ENCODE assay signal across 19 cellular contexts in the genomic region with DNA sequence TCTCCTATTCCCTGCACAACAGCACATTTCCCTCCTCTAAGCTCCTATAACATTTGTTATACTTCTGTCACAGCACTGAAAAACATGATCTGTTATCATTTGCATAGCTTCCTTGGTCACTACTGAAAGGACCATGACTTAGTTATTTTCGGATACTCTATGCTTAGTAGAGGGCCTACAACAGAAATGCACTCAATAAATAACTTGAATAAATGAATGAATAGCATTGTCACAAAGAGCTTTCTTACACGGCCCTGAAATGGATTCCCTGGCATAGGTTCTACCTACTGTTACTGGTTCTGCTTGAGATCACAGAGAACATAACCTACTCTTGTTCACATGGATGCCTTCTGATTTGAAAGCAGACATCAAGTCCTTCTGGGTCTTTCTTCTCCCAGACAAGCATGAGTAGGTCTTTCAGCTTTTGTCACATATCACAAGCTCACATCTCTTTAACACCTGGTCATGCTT. TPM values are rescaled to one million over a fixed set of nuclear protein-coding genes. Genes with fewer than 3 reads are reported as not detected.
DNase-seq lines count a peak whose midpoint lies in the region; ATAC-seq and TF ChIP-seq lines count a peak whose summit lies in the region.
"Had no signal": no experiment of that assay in that cellular context is flagged by ENCODE, and none has a peak within 500 bp of the region (broad histone marks: within the 10 kb centered on the region; RNA-seq: fewer than 3 reads in every experiment).

No MANE protein-coding gene starts in this region.

- ATAC-seq in GM18870 (IDR thresholded peaks at IDR 0.05; ENCODE audit: unreplicated experiment) (peak; percentile 61), GM21619 (IDR thresholded peaks at IDR 0.05; ENCODE audit: unreplicated experiment) (peak; percentile 78), HG03103 (IDR thresholded peaks at IDR 0.05; ENCODE audit: low read depth, unreplicated experiment) (peak; percentile 49), sciatic nerve (no peak)
- ATAC-seq: activated T-cell treated with anti-CD3 and anti-CD28 coated beads, Interleukin-2, amount 50 U/mL, for 4 hours; body of pancreas; heart right ventricle; lower lobe of right lung had no signal

- no peak for TF ChIP-seq CTCF in hepatocyte (IDR thresholded peaks at IDR 0.05; ENCODE audit: poor library complexity)

- no peaks in the 10 kb centered on the region for H3K36me3 ChIP-seq in hepatocyte (replicated peaks; ENCODE audit: insufficient read depth, low read depth)
- H3K36me3 ChIP-seq: heart right ventricle, lower lobe of right lung had no signal

- intact Hi-C loops in sciatic nerve (cut with DNase I), result no loop called here

- no peak overlapping the region for H3K4me2 ChIP-seq in hepatocyte

- H3K27ac ChIP-seq in hepatocyte, result no peak overlapping the region
- H3K27ac ChIP-seq: body of pancreas, heart right ventricle, lower lobe of right lung, VCaP had no signal

- H3K9me3 ChIP-seq in hepatocyte (ENCODE audit: low read depth), result no peaks in the 10 kb centered on the region
- H3K9me3 ChIP-seq: body of pancreas, heart right ventricle, lower lobe of right lung had no signal

- no peak overlapping the region for H3K4me3 ChIP-seq in hepatocyte
- H3K4me3 ChIP-seq: body of pancreas, heart right ventricle, lower lobe of right lung had no signal

- WGBS in hepatocyte (ENCODE audit: low lambda C conversion rate, missing lambda C conversion rate), result 90% methylated on average over 2 of the region's 2 CpGs

- H3K27me3 ChIP-seq in hepatocyte, result no peaks in the 10 kb centered on the region
- H3K27me3 ChIP-seq: body of pancreas, heart right ventricle had no signal

- peaks cover 78% of the 10 kb centered on the region for H3K79me2 ChIP-seq in hepatocyte

- no peaks in the 10 kb centered on the region for H3K9me2 ChIP-seq in hepatocyte (replicated peaks; ENCODE audit: insufficient read depth)

- peak; percentile 66 for DNase-seq in germinal center (ENCODE audit: low spot score)
- DNase-seq in UCSD-AML1 (lab: John Stamatoyannopoulos, UW; ENCODE audit: unreplicated experiment), result no peak
- DNase-seq in sciatic nerve (ENCODE audit: low spot score), result no peak
- no peak for DNase-seq in hepatocyte (ENCODE audit: low spot score)
- no peak for DNase-seq in activated CD4-positive, CD25-positive, alpha-beta regulatory T cell treated with anti-CD3 and anti-CD28 coated beads, Interleukin-2, amount 50 U/mL, for 72 hours
- DNase-seq: activated T-cell treated with anti-CD3 and anti-CD28 coated beads, Interleukin-2, amount 50 U/mL, for 4 hours; body of pancreas; CD4-positive, alpha-beta memory T cell; endodermal cell; heart right ventricle; lower lobe of right lung; NCI-H446; SHP77; stimulated activated CD4-positive, alpha-beta T cell treated with anti-CD3 and anti-CD28 coated beads, Interleukin-1b, Interleukin-23, amount 100 ng/mL, for 48 hours; stimulated activated naive CD4-positive, alpha-beta T cell treated with Interleukin-2 at 50 U/mL for 16 hours had no signal

- H4K20me1 ChIP-seq in hepatocyte (ENCODE audit: insufficient read depth, poor library complexity, severe bottlenecking), result no peaks in the 10 kb centered on the region

- peaks cover 6% of the 10 kb centered on the region for H3K4me1 ChIP-seq in hepatocyte (ENCODE audit: insufficient read depth)
- H3K4me1 ChIP-seq: body of pancreas, lower lobe of right lung had no signal

- H2AFZ ChIP-seq in hepatocyte, result no peak overlapping the region

RNA-seq across cellular contexts. Expression of gene MYO1D, which starts 41.6 kb away (rescaled TPM):
- 57.8 TPM for total RNA-seq in sciatic nerve
- 63.2 and 89.0 TPM in 2 replicates for total RNA-seq in hepatocyte
- polyA plus RNA-seq in hepatocyte, result 34.3 and 36.2 TPM in 2 replicates
